In the genomic region with DNA sequence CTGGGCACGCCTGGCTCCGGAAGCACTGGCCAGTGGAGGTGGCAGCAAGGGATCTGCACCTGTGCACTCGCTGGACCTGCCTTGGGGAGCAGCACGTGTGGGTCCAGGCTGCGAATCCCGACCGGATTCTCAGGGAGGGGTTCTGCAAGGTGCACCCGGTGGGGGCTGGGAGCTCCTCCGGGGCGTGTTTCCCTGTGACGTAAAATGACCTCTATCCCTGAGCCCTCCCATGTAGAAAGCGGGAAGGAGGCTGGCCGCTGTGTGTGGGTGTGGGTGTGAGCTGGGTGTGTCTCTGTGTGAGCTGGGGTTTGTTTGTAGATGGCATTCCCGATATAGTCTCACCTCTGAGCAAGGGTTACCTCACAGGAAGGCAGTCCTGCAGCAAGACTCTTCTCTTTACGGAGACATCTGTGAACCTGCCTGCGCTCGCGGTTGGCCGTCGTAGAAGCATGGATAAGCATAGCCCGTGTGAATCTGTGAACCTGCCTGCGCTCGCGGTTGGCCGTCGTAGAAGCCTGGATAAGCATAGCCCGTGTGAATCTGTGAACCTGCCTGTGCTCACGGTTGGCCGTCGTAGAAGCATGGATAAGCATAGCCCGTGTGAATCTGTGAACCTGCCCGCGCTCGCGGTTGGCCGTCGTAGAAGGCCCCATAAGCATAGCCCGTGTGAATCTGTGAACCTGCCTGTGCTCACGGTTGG, we compare ENCODE assay signal across 7 cellular contexts. TPM values are rescaled to one million over a fixed set of nuclear protein-coding genes. Genes with fewer than 3 reads are reported as not detected.
DNase-seq lines count a peak whose midpoint lies in the region; ATAC-seq and TF ChIP-seq lines count a peak whose summit lies in the region.
"Not testable (repeated sequence)": the region's sequence is repeated elsewhere in the genome, so short reads cannot be mapped to it uniquely, and the experiment has no call there.

No MANE protein-coding gene starts in this region.

- TF ChIP-seq CTCF in endothelial cell (IDR thresholded peaks at IDR 0.05; ENCODE audit: unreplicated experiment); transverse colon (IDR thresholded peaks at IDR 0.05): not testable (repeated sequence)

- peak; percentile 51 for DNase-seq in ELF-1 (ENCODE audit: low read depth, low spot score)
- DNase-seq in LoVo (ENCODE audit: low spot score) = peak; percentile 77
- peak; percentile 72 for DNase-seq in SIG-M5 treated with dmso at 0.1 percent for 504 hours (lab: John Stamatoyannopoulos, UW; ENCODE audit: unreplicated experiment)
- DNase-seq in endothelial cell (ENCODE audit: low spot score) = not testable (repeated sequence)
- DNase-seq in left colon = peak; percentile 90 to 97
- peak; percentile 94 for DNase-seq in transverse colon

- H3K9me3 Mint-ChIP-seq in endothelial cell (ENCODE audit: unreplicated experiment) = not testable (repeated sequence)

- peak overlapping the region; percentile 85 to 94 (median 89) for H3K27ac ChIP-seq in transverse colon

- peak; percentile 83 for TF ChIP-seq POLR2A in transverse colon (IDR thresholded peaks at IDR 0.05)

- peak; percentile 55 for TF ChIP-seq EP300 in transverse colon (IDR thresholded peaks at IDR 0.05; ENCODE audit: low read depth)

- peaks cover 10% of the 10 kb centered on the region for H3K27me3 Mint-ChIP-seq in endothelial cell (ENCODE audit: unreplicated experiment)

- not testable (repeated sequence) for H3K4me1 Mint-ChIP-seq in endothelial cell (ENCODE audit: unreplicated experiment)

- H3K9ac ChIP-seq in mucosa of stomach (ENCODE audit: low read length) = peak overlapping the region; percentile 3

- in situ Hi-C loops in transverse colon (cut with MboI; ENCODE audit: low pct_ligation_motif_present in 1 of 4, low pct_unique_long_range_greater_than_20kb in 1 of 4, low sequenced_read_pairs in 3 of 4) = not testable (repeated sequence)

- intact Hi-C loops in left colon (cut with DNase I, micrococcal nuclease); transverse colon (cut with DNase I; ENCODE audit: low total_unique reads): not testable (repeated sequence)

- not testable (repeated sequence) for H3K27ac Mint-ChIP-seq in endothelial cell (ENCODE audit: unreplicated experiment)

- H3K4me3 ChIP-seq in mucosa of stomach (ENCODE audit: low read length); transverse colon: not testable (repeated sequence)

- WGBS in transverse colon (ENCODE audit: low coverage in 1 of 2), 2 donors = 73% methylated on average over 38 of the region's 39 CpGs; no CpG with 5 or more reads in 1 of the 2 donors

- H3K4me1 ChIP-seq in mucosa of stomach (ENCODE audit: control insufficient read depth, insufficient read depth, low read length) (peaks cover 77% of the 10 kb centered on the region), transverse colon (peaks cover 13 to 61% (median 39%) of the 10 kb centered on the region in 4 donors)

- peak; percentile 73 for ATAC-seq in left colon

- peak overlapping the region; percentile 31 for H3K4me3 Mint-ChIP-seq in endothelial cell (ENCODE audit: unreplicated experiment)

- not testable (repeated sequence) for H3K36me3 Mint-ChIP-seq in endothelial cell (ENCODE audit: low read depth, unreplicated experiment)

- H3K9me3 ChIP-seq in mucosa of stomach (ENCODE audit: control insufficient read depth, low read length); transverse colon: not testable (repeated sequence)

- not testable (repeated sequence) for H3K36me3 ChIP-seq in mucosa of stomach (ENCODE audit: control insufficient read depth, insufficient read depth, low read length); transverse colon

- not testable (repeated sequence) for H3K27me3 ChIP-seq in mucosa of stomach (ENCODE audit: control insufficient read depth, insufficient read depth, low read length); transverse colon

RNA-seq across cellular contexts. Expression of gene SPIRE2, which starts 5.5 kb away (rescaled TPM):
- total RNA-seq in endothelial cell (ENCODE audit: unreplicated experiment) (7.9 TPM), left colon (10 to 100 TPM; 70.2 to 97.7 TPM), transverse colon (100 to 1,000 TPM in 3 of 4 donors, 10 to 100 TPM in 1; 79.6 to 190 (median 131) TPM)

RNA-seq across cellular contexts. Expression of gene FANCA, which starts 17.4 kb away (rescaled TPM):
- total RNA-seq in endothelial cell (ENCODE audit: unreplicated experiment) (29.1 TPM), left colon (10 to 100 TPM; 11.1 to 26.6 TPM), transverse colon (10 to 100 TPM in 2 of 4 donors, 1 to 10 TPM in 2; 2.9 to 78.0 (median 9.7) TPM)

RNA-seq across cellular contexts. Expression of gene TCF25, which starts 39.6 kb away (rescaled TPM):
- total RNA-seq in endothelial cell (ENCODE audit: unreplicated experiment) = 210 TPM
- total RNA-seq in left colon = 100 to 1,000 TPM; 152 to 210 TPM
- total RNA-seq in transverse colon = 100 to 1,000 TPM; 202 to 648 (median 354) TPM
